ENCODE assay signal across 1 cellular context in genomic region chr20:3390759-3391500, GRCh38.
TF ChIP-seq lines count a peak whose summit lies in the region.

No MANE protein-coding gene starts in this region.

TF ChIP-seq in HepG2, 621 proteins besides CTCF, POLR2A, EP300 and RAD21 (continued from another document):
- 0 out of 2 replicates have a peak, but pooled peaks have one; percentile 11 for TF ChIP-seq NAIF1 (CRISPR knock-in tag; IDR thresholded peaks at IDR 0.05; ENCODE audit: borderline replicate concordance)
